In genomic region chr22:29041408-29041807, GRCh38 we compare ENCODE assay signal across 11 cellular contexts. TPM values are rescaled to one million over a fixed set of nuclear protein-coding genes. Genes with fewer than 3 reads are reported as not detected.
A peak's percentile ranks its signal among the peaks of the same experiment; 100 is the strongest.
DNase-seq lines count a peak whose midpoint lies in the region; ATAC-seq, FAIRE-seq and TF ChIP-seq lines count a peak whose summit lies in the region.
"Had no signal": no experiment of that assay in that cellular context is flagged by ENCODE, and none has a peak within 500 bp of the region (broad histone marks: within the 10 kb centered on the region; RNA-seq: fewer than 3 reads in every experiment).

No MANE protein-coding gene starts in this region.

- ATAC-seq in activated CD4-positive, CD25-positive, alpha-beta regulatory T cell treated with anti-CD3 and anti-CD28 coated beads, Interleukin-2, amount 50 U/mL, for 24 hours, result no peak

- TF ChIP-seq POLR2A in stomach (IDR thresholded peaks at IDR 0.05), result no peak

- no peak for TF ChIP-seq CTCF in HFFc6 (IDR thresholded peaks at IDR 0.05)
- TF ChIP-seq CTCF in astrocyte (IDR thresholded peaks at IDR 0.05; ENCODE audit: insufficient read depth, low read depth, low read length), result no peak
- TF ChIP-seq CTCF in stomach (IDR thresholded peaks at IDR 0.05), result no peak

- H3K27ac ChIP-seq in astrocyte (ENCODE audit: low read depth, low read length) (peak overlapping the region; percentile 78), stomach (peak overlapping the region in 4 of 5 donors; percentile 29 to 67 (median 48))

- peaks cover 47% of the 10 kb centered on the region for H3K4me1 Mint-ChIP-seq in HFFc6 (ENCODE audit: low read depth)
- peaks cover 28% of the 10 kb centered on the region for H3K4me1 Mint-ChIP-seq in astrocyte (ENCODE audit: low read depth, unreplicated experiment)
- H3K4me1 Mint-ChIP-seq: activated naive CD8-positive, alpha-beta T cell treated with anti-CD3 and anti-CD28 coated beads, Interleukin-2, amount 50 U/mL, for 24 hours had no signal

- no peak overlapping the region for H3K4me3 ChIP-seq in astrocyte (ENCODE audit: insufficient read depth, low read depth, low read length)
- H3K4me3 ChIP-seq in stomach, result no peak overlapping the region

- H3K36me3 ChIP-seq in astrocyte (ENCODE audit: insufficient read depth, low read length) (no peaks in the 10 kb centered on the region), stomach (peaks cover 8 to 39% (median 18%) of the 10 kb centered on the region in 4 donors)

- no peak overlapping the region for H2AFZ ChIP-seq in astrocyte (ENCODE audit: low read depth, low read length)

- no peaks in the 10 kb centered on the region for H3K36me3 Mint-ChIP-seq in HFFc6 (ENCODE audit: low read depth)
- no peaks in the 10 kb centered on the region for H3K36me3 Mint-ChIP-seq in astrocyte (ENCODE audit: low read depth, unreplicated experiment)

- H3K27me3 ChIP-seq in astrocyte (ENCODE audit: insufficient read depth, low read length) (no peaks in the 10 kb centered on the region), stomach (no peaks in the 10 kb centered on the region)

- WGBS in stomach, 5 donors, result 11 to 32% (median 15%) methylated on average over 2 of the region's 2 CpGs

- peak overlapping the region; percentile 76 for H3K4me2 ChIP-seq in astrocyte (ENCODE audit: low read length)

- H3K9ac ChIP-seq in astrocyte (ENCODE audit: low read length), result peak overlapping the region; percentile 67

- H3K27me3 Mint-ChIP-seq in HFFc6 (ENCODE audit: insufficient read depth) (no peaks in the 10 kb centered on the region; the same call in 1 of the 2 replicates), astrocyte (ENCODE audit: low read depth, unreplicated experiment) (no peaks in the 10 kb centered on the region)

- intact Hi-C loops in stomach (cut with DNase I; ENCODE audit: low total_unique reads), result loop anchor here (5.0 to 10.0 kb wide), 2 partner anchors 103 to 189 kb away; no protein-coding TSS in a partner anchor

- no peaks in the 10 kb centered on the region for H4K20me1 ChIP-seq in astrocyte (ENCODE audit: insufficient read depth, low read length)

- no peak for TF ChIP-seq EP300 in stomach (IDR thresholded peaks at IDR 0.05)

- H3K9me3 Mint-ChIP-seq in HFFc6 (no peaks in the 10 kb centered on the region), astrocyte (ENCODE audit: unreplicated experiment) (no peaks in the 10 kb centered on the region)
- H3K9me3 Mint-ChIP-seq: activated naive CD8-positive, alpha-beta T cell treated with anti-CD3 and anti-CD28 coated beads, Interleukin-2, amount 50 U/mL, for 24 hours had no signal

- H3K27ac Mint-ChIP-seq in HFFc6 (peak overlapping the region; percentile 95), astrocyte (ENCODE audit: unreplicated experiment) (peak overlapping the region; percentile 29)
- H3K27ac Mint-ChIP-seq: activated naive CD8-positive, alpha-beta T cell treated with anti-CD3 and anti-CD28 coated beads, Interleukin-2, amount 50 U/mL, for 24 hours had no signal

- FAIRE-seq in astrocyte (lab: Jason Lieb, UNC), result no peak
- FAIRE-seq: TTC549 had no signal

- H3K9me3 ChIP-seq in astrocyte (ENCODE audit: insufficient read depth, low read depth, low read length) (no peaks in the 10 kb centered on the region), stomach (no peaks in the 10 kb centered on the region)

- H3K79me2 ChIP-seq in astrocyte (ENCODE audit: insufficient read depth, low read length), result no peaks in the 10 kb centered on the region

- peak; percentile 48 for DNase-seq in HFFc6
- peak; percentile 93 for DNase-seq in astrocyte (ENCODE audit: low read depth)
- DNase-seq in iris pigment epithelial cell (ENCODE audit: low read depth), result peak; percentile 83
- DNase-seq in stomach, result peak; percentile 49
- DNase-seq in NCI-H524 (lab: John Stamatoyannopoulos, UW), result no peak
- no peak for DNase-seq in OCI-M1 (lab: John Stamatoyannopoulos, UW)

- H3K4me3 Mint-ChIP-seq in HFFc6 (peak overlapping the region; percentile 45), astrocyte (ENCODE audit: unreplicated experiment) (no peak overlapping the region)
- H3K4me3 Mint-ChIP-seq: activated naive CD8-positive, alpha-beta T cell treated with anti-CD3 and anti-CD28 coated beads, Interleukin-2, amount 50 U/mL, for 24 hours had no signal

- peaks cover 38% of the 10 kb centered on the region for H3K4me1 ChIP-seq in astrocyte (ENCODE audit: insufficient read depth, low read length)
- H3K4me1 ChIP-seq in stomach, result peaks cover 15 to 49% (median 23%) of the 10 kb centered on the region in 4 donors

RNA-seq across cellular contexts. Expression of gene C22orf31, which starts 20.2 kb away (rescaled TPM):
- not detected for total RNA-seq in HFFc6 (2021; fragmentation: NEBNext Ultra II Directional; extraction: Animal tissue kit (Norgen Biotek cat#: 25700))
- total RNA-seq in astrocyte, result not detected in 2 replicates
- total RNA-seq in stomach, result under 1 TPM in 1 of 5 donors, not detected in 4; 0.55 TPM
- not detected for polyA plus RNA-seq in stomach
- total RNA-seq: H1, sciatic nerve had no signal
- polyA plus RNA-seq: H1 had no signal

RNA-seq across cellular contexts. Expression of gene KREMEN1, which starts 31.4 kb away (rescaled TPM):
- total RNA-seq in HFFc6 (2021; fragmentation: NEBNext Ultra II Directional; extraction: Animal tissue kit (Norgen Biotek cat#: 25700)), result 1 to 10 TPM in 1 of 6 experiments, under 1 TPM in 5; 0.50 to 1.1 (median 0.59) TPM
- 3.3 and 5.9 TPM in 2 replicates for total RNA-seq in astrocyte
- 10 to 100 TPM in 4 of 5 donors, 1 to 10 TPM in 1; 5.4 to 34.5 (median 13.8) TPM for total RNA-seq in stomach
- 1 to 10 TPM; 5.8 to 10.0 (median 8.1) TPM for polyA plus RNA-seq in stomach

Comparison
In these comparisons a context has a peak if more than half of its experiments do, and no peak if none do; other contexts are left out.
1. DNase-seq: peak in HFFc6 (single experiment), astrocyte (single experiment), iris pigment epithelial cell (single experiment) and stomach (single experiment); none in NCI-H524 (0 of 2) and OCI-M1 (single experiment).